1 cellular context compared by ENCODE assay signal in genomic region chr5:85288914-85289313, GRCh38.
TF ChIP-seq lines count a peak whose summit lies in the region.

No MANE protein-coding gene starts in this region.

TF ChIP-seq in HepG2, 621 proteins besides CTCF, POLR2A, EP300 and RAD21 (continued from another document):
- TF ChIP-seq PRDM15 (CRISPR knock-in tag; IDR thresholded peaks at IDR 0.05), result no peak
- no peak for TF ChIP-seq AGO2 (optimal IDR thresholded peaks at IDR 0.05; ENCODE audit: low read depth, low read length)
- no peak for TF ChIP-seq NFE2L2 (IDR thresholded peaks at IDR 0.05; ENCODE audit: low read length)
